In the genomic region with DNA sequence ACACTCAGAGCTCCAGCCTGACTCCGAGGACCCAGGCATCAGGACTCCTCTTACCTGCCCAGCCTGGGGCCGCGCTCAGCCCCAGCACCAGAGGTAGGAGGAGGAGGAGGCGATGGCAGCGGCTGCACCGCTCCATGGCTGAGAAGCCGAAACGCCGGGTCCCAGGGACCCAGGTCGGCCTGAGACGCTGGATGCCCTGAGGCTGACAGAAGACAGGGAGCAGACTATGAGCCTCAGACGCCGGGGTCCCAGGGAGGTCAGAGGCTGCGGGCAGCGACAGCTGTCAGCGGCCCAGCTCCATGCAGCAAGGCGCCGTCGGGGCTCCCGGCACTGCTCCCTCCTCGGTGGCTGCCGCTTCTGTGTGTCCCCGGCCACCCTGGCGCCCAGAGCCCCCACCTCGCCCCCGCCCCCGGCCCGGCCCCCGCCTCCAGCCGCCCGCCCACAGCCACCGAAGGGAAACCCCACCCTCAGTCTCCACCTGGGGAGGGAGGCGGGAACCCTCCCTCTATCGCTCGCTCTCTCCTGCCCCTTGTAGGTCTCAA, we compare ENCODE assay signal across 9 cellular contexts. TPM values are rescaled to one million over a fixed set of nuclear protein-coding genes. Genes with fewer than 3 reads are reported as not detected.
A peak's percentile ranks its signal among the peaks of the same experiment; 100 is the strongest.
DNase-seq lines count a peak whose midpoint lies in the region; ATAC-seq and TF ChIP-seq lines count a peak whose summit lies in the region.
"Had no signal": no experiment of that assay in that cellular context is flagged by ENCODE, and none has a peak within 500 bp of the region (broad histone marks: within the 10 kb centered on the region; RNA-seq: fewer than 3 reads in every experiment).

TSS of gene COL11A2 (minus strand) at position 363 of the 542 bp plus-strand sequence. CDS start at position 136, 227 bp downstream.

- peaks cover 30% of the 10 kb centered on the region for H3K36me3 ChIP-seq in CD4-positive, CD25-positive, alpha-beta regulatory T cell (ENCODE audit: control insufficient read depth, insufficient read depth, low read length)
- H3K36me3 ChIP-seq in SJCRH30 (peaks cover 23% of the 10 kb centered on the region), fibroblast of lung (ENCODE audit: control insufficient read depth, insufficient read depth, low read length) (peaks cover 13% of the 10 kb centered on the region), osteoblast (ENCODE audit: insufficient read depth, low read length) (peaks cover 32% of the 10 kb centered on the region)

- peak within 1 kb of the TSS in 1 of 3 donors; percentile 67 for H3K27ac Mint-ChIP-seq in CD4-positive, CD25-positive, alpha-beta regulatory T cell

- peaks cover 14% of the 10 kb centered on the region for H3K27me3 ChIP-seq in CD4-positive, CD25-positive, alpha-beta regulatory T cell (ENCODE audit: control insufficient read depth, insufficient read depth, low read length)
- H3K27me3 ChIP-seq in SJCRH30 (no peaks in the 10 kb centered on the region), fibroblast of lung (ENCODE audit: control insufficient read depth, insufficient read depth, low read length) (peaks cover 23% of the 10 kb centered on the region), osteoblast (ENCODE audit: insufficient read depth, low read length) (peaks cover 32% of the 10 kb centered on the region)

- no peak within 1 kb of the TSS for H3K27ac ChIP-seq in CD4-positive, CD25-positive, alpha-beta regulatory T cell (ENCODE audit: insufficient read depth, low read length, poor library complexity, severe bottlenecking)
- H3K27ac ChIP-seq in SJCRH30 (peak within 1 kb of the TSS; percentile 29; the same call in 1 of the 2 replicates), fibroblast of lung (ENCODE audit: insufficient read depth, low read length) (no peak within 1 kb of the TSS), osteoblast (ENCODE audit: low read depth, low read length) (no peak within 1 kb of the TSS)
- H3K27ac ChIP-seq: foreskin keratinocyte had no signal

- peaks cover 0 to 5% (median 0%) of the 10 kb centered on the region in 7 donors for H3K9me3 Mint-ChIP-seq in CD4-positive, CD25-positive, alpha-beta regulatory T cell

- DNase-seq in CD4-positive, CD25-positive, alpha-beta regulatory T cell = peak in 1 of 3 donors; percentile 27
- DNase-seq in SJCRH30 = peak; percentile 75 to 76
- DNase-seq in fibroblast of lung (ENCODE audit: low read depth in 2 of 2) = no peak
- DNase-seq in osteoblast (ENCODE audit: insufficient read length, low spot score, missing footprints) = no peak
- DNase-seq in OCI-M2 (lab: John Stamatoyannopoulos, UW; ENCODE audit: unreplicated experiment) = no peak
- no peak for DNase-seq in D341Med (ENCODE audit: low spot score)
- DNase-seq: foreskin keratinocyte had no signal

- H3K9ac ChIP-seq in fibroblast of lung (ENCODE audit: insufficient read depth, low read length) = no peak within 1 kb of the TSS

- H3K4me3 ChIP-seq in CD4-positive, CD25-positive, alpha-beta regulatory T cell (ENCODE audit: low read depth, low read length) = peak within 1 kb of the TSS; percentile 48
- peak within 1 kb of the TSS; percentile 14 for H3K4me3 ChIP-seq in SJCRH30
- H3K4me3 ChIP-seq in fibroblast of lung (replicated peaks in 1 of 4; ENCODE audit: control extremely low read depth in 1 of 4, insufficient read depth in 1 of 4, low read depth in 3 of 4, low read length in 4 of 4) = peak within 1 kb of the TSS in 2 of 4 experiments; percentile 35 to 37
- peak within 1 kb of the TSS; percentile 56 for H3K4me3 ChIP-seq in osteoblast (ENCODE audit: insufficient read depth, low read length)

- ATAC-seq in CD4-positive, CD25-positive, alpha-beta regulatory T cell (ENCODE audit: low read depth in 2 of 2) = peak; percentile 21 to 38
- no peak for ATAC-seq in HG03432 (IDR thresholded peaks at IDR 0.05; ENCODE audit: unreplicated experiment)
- no peak for ATAC-seq in GM21717 (IDR thresholded peaks at IDR 0.05; ENCODE audit: unreplicated experiment)
- ATAC-seq: foreskin keratinocyte had no signal

- H3K4me3 Mint-ChIP-seq in CD4-positive, CD25-positive, alpha-beta regulatory T cell = peak within 1 kb of the TSS; percentile 82 to 92 (median 86)

- H3K27me3 Mint-ChIP-seq in CD4-positive, CD25-positive, alpha-beta regulatory T cell = peaks cover 50% of the 10 kb centered on the region

- TF ChIP-seq CTCF in fibroblast of lung (conservative IDR thresholded peaks at IDR 0.05 in 1 of 2, IDR thresholded peaks at IDR 0.05 in 1 of 2; ENCODE audit: low read depth in 1 of 2, low read length in 2 of 2) (no peak), osteoblast (IDR thresholded peaks at IDR 0.05; ENCODE audit: extremely low read depth, low read depth, low read length) (no peak)

- peaks cover 22% of the 10 kb centered on the region for H3K4me1 ChIP-seq in CD4-positive, CD25-positive, alpha-beta regulatory T cell (ENCODE audit: control insufficient read depth, insufficient read depth, low read length, poor library complexity, severe bottlenecking)
- H3K4me1 ChIP-seq in SJCRH30 = peaks cover 18% of the 10 kb centered on the region
- H3K4me1 ChIP-seq in fibroblast of lung (ENCODE audit: control insufficient read depth, extremely low read depth, insufficient read depth, low read length) = no peaks in the 10 kb centered on the region
- H3K4me1 ChIP-seq in osteoblast (ENCODE audit: insufficient read depth, low read length) = no peaks in the 10 kb centered on the region
- H3K4me1 ChIP-seq: foreskin keratinocyte had no signal

- no peaks in the 10 kb centered on the region for H3K9me3 ChIP-seq in CD4-positive, CD25-positive, alpha-beta regulatory T cell (ENCODE audit: control insufficient read depth in 2 of 2, low read length in 2 of 2)
- H3K9me3 ChIP-seq in SJCRH30 (replicated peaks) (no peaks in the 10 kb centered on the region), fibroblast of lung (ENCODE audit: control insufficient read depth, insufficient read depth, low read depth, low read length) (no peaks in the 10 kb centered on the region), osteoblast (ENCODE audit: low read depth, low read length) (no peaks in the 10 kb centered on the region)

- no peaks in the 10 kb centered on the region for H4K20me1 ChIP-seq in fibroblast of lung (ENCODE audit: control insufficient read depth, extremely low read depth, insufficient read depth, low read length)
- H4K20me1 ChIP-seq in osteoblast (ENCODE audit: insufficient read depth, low read length) = peaks cover 28% of the 10 kb centered on the region

- peaks cover under 1 to 42% (median 17%) of the 10 kb centered on the region in 4 donors for H3K4me1 Mint-ChIP-seq in CD4-positive, CD25-positive, alpha-beta regulatory T cell

- H3K79me2 ChIP-seq in fibroblast of lung (ENCODE audit: control insufficient read depth, insufficient read depth, low read length) (no peaks in the 10 kb centered on the region), osteoblast (ENCODE audit: insufficient read depth, low read length) (peaks cover 4% of the 10 kb centered on the region)

- no peak within 1 kb of the TSS for H2AFZ ChIP-seq in fibroblast of lung (ENCODE audit: low read length)
- no peak within 1 kb of the TSS for H2AFZ ChIP-seq in osteoblast (ENCODE audit: low read length)

- H3K36me3 Mint-ChIP-seq in CD4-positive, CD25-positive, alpha-beta regulatory T cell = peaks cover 24% of the 10 kb centered on the region

- H3K4me2 ChIP-seq in fibroblast of lung (ENCODE audit: extremely low read depth, insufficient read depth, low read length) (peak within 1 kb of the TSS; percentile 8), osteoblast (ENCODE audit: insufficient read depth, low read length) (peak within 1 kb of the TSS; percentile 71)

RNA-seq across cellular contexts. Expression of gene COL11A2, which starts in this region (rescaled TPM):
- total RNA-seq in CD4-positive, CD25-positive, alpha-beta regulatory T cell = 0.89 TPM
- under 1 TPM in 2 of 4 donors, not detected in 2; 0.34 to 0.43 TPM for polyA plus RNA-seq in CD4-positive, CD25-positive, alpha-beta regulatory T cell
- total RNA-seq in SJCRH30 (2014; rRNA removed; shearing (Covaris generic)) = 3.8 and 4.0 TPM in 2 replicates
- total RNA-seq in fibroblast of lung (0.17 and 0.26 TPM in 2 replicates), osteoblast (1.8 TPM in 2 replicates)
- 0.06 and 0.17 TPM in 2 replicates for polyA plus RNA-seq in fibroblast of lung
- polyA plus RNA-seq in fibroblast of lung (2012) = 0.06 and 0.30 TPM in 2 replicates
- polyA minus RNA-seq in fibroblast of lung (ENCODE audit: low replicate concordance) = not detected in 2 replicates

Comparison
In these comparisons a context has a peak if more than half of its experiments do, and no peak if none do; other contexts are left out.
1. Peak in ATAC-seq and H3K4me3 ChIP-seq in CD4-positive, CD25-positive, alpha-beta regulatory T cell; RNA of the gene not detected or under 1 TPM.
2. DNase-seq: peak in SJCRH30 (2 of 2); none in fibroblast of lung (0 of 2), osteoblast (single experiment), OCI-M2 (single experiment) and D341Med (single experiment).